ENCODE assay signal across 1 cellular context in the genomic region with DNA sequence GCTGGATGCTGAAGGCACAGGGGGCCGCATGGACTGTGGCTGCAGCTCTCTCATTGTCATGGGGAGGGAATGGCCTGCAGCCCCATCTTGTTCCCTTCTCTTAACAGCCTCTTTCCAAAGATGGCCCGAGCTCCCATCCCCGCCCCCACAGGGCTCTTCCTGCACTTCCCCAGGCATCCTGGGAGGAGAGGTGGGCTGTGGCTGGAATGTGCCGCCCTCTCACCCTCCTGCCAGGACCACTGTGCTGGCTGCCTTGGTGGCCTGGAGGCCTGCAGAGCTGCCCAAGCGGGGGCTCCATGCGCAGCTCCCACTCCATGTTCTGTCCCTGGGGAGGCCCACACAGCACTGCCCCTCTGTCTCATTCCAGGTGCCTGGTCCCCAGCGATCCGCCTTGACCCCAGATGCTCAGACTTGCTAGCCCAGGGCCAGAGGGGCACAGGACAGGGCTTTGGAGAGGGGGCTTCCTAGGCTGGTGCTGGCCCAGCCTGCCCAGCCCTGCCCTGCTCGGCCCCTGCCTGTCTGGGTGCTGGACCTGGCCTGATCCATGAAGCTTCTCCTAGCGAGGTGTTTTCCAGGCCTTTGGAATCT.
TF ChIP-seq lines count a peak whose summit lies in the region.

No MANE protein-coding gene starts in this region.

TF ChIP-seq in H1, 55 proteins besides CTCF, POLR2A, EP300 and RAD21:
- TF ChIP-seq RNF2 (IDR thresholded peaks at IDR 0.05; ENCODE audit: borderline replicate concordance, low read depth, low read length, missing control alignments, poor library complexity, severe bottlenecking) = no peak
- TF ChIP-seq CEBPB (IDR thresholded peaks at IDR 0.05; ENCODE audit: low read depth, low read length) = no peak
- no peak for TF ChIP-seq SUZ12 (IDR thresholded peaks at IDR 0.05; ENCODE audit: low read length)
- no peak for TF ChIP-seq CBX5 (IDR thresholded peaks at IDR 0.05; ENCODE audit: low read depth, low read length)
- TF ChIP-seq TAF7 (optimal IDR thresholded peaks at IDR 0.05; ENCODE audit: borderline replicate concordance, low read depth, low read length) = no peak
- no peak for TF ChIP-seq GABPA (IDR thresholded peaks at IDR 0.05; ENCODE audit: borderline replicate concordance, insufficient read depth, low read length)
- TF ChIP-seq POU5F1 (IDR thresholded peaks at IDR 0.05; ENCODE audit: low read depth, low read length) = no peak
- TF ChIP-seq, protein P1, sequence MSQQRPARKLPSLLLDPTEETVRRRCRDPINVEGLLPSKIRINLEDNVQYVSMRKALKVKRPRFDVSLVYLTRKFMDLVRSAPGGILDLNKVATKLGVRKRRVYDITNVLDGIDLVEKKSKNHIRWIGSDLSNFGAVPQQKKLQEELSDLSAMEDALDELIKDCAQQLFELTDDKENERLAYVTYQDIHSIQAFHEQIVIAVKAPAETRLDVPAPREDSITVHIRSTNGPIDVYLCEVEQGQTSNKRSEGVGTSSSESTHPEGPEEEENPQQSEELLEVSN (IDR thresholded peaks at IDR 0.05) = no peak
- TF ChIP-seq FOSL1 (IDR thresholded peaks at IDR 0.05; ENCODE audit: insufficient read depth, low read depth, low read length) = no peak
- TF ChIP-seq BRCA1 (IDR thresholded peaks at IDR 0.05; ENCODE audit: low read depth, low read length) = no peak
- no peak for TF ChIP-seq NRF1 (IDR thresholded peaks at IDR 0.05; ENCODE audit: low read depth, low read length)
- TF ChIP-seq CREB1 (IDR thresholded peaks at IDR 0.05) = no peak
- TF ChIP-seq TCF12 (IDR thresholded peaks at IDR 0.05; ENCODE audit: low read depth, low read length) = no peak
- TF ChIP-seq SP1 (IDR thresholded peaks at IDR 0.05; ENCODE audit: low read depth, low read length) = no peak
- TF ChIP-seq, protein P2, sequence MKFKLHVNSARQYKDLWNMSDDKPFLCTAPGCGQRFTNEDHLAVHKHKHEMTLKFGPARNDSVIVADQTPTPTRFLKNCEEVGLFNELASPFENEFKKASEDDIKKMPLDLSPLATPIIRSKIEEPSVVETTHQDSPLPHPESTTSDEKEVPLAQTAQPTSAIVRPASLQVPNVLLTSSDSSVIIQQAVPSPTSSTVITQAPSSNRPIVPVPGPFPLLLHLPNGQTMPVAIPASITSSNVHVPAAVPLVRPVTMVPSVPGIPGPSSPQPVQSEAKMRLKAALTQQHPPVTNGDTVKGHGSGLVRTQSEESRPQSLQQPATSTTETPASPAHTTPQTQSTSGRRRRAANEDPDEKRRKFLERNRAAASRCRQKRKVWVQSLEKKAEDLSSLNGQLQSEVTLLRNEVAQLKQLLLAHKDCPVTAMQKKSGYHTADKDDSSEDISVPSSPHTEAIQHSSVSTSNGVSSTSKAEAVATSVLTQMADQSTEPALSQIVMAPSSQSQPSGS (IDR thresholded peaks at IDR 0.05; ENCODE audit: low read length) = no peak
- no peak for TF ChIP-seq SAP30 (IDR thresholded peaks at IDR 0.05; ENCODE audit: insufficient read depth, insufficient replicate concordance, low read length)
- TF ChIP-seq RXRA (IDR thresholded peaks at IDR 0.05; ENCODE audit: insufficient read depth, low read depth, low read length) = no peak
- no peak for TF ChIP-seq CHD1 (IDR thresholded peaks at IDR 0.05; ENCODE audit: low read depth, low read length)
- TF ChIP-seq SIRT6 (IDR thresholded peaks at IDR 0.05; ENCODE audit: low read length) = no peak
- TF ChIP-seq RFX5 (IDR thresholded peaks at IDR 0.05; ENCODE audit: borderline replicate concordance, low read depth, low read length) = no peak
TF ChIP-seq in H1: peak in this region for 0.
